ENCODE assay signal across 12 cellular contexts in genomic region chr4:4693755-4694295, GRCh38.
"Had no signal": no experiment of that assay in that cellular context is flagged by ENCODE, and none has a peak within 500 bp of the region (broad histone marks: within the 10 kb centered on the region; RNA-seq: fewer than 3 reads in every experiment).

No MANE protein-coding gene starts in this region.

- ATAC-seq: lower lobe of right lung; naive thymus-derived CD8-positive, alpha-beta T cell; psoas muscle; upper lobe of right lung had no signal

- H3K27me3 Mint-ChIP-seq: activated CD4-positive, alpha-beta memory T cell treated with anti-CD3 and anti-CD28 coated beads for 36 hours; activated naive CD4-positive, alpha-beta T cell treated with anti-CD3 and anti-CD28 coated beads, Interleukin-2, amount 10 ng/mL, durations not matched to agents 7 days and 5 days; naive thymus-derived CD8-positive, alpha-beta T cell had no signal

- H3K36me3 Mint-ChIP-seq: activated naive CD4-positive, alpha-beta T cell treated with anti-CD3 and anti-CD28 coated beads, Interleukin-2, amount 10 ng/mL, durations not matched to agents 7 days and 5 days had no signal

- DNase-seq: activated effector memory CD4-positive, alpha-beta T cell treated with anti-CD3 and anti-CD28 coated beads, Interleukin-2, amount 50 U/mL, for 16 hours; activated naive CD4-positive, alpha-beta T cell treated with anti-CD3 and anti-CD28 coated beads, Interleukin-2, amount 10 ng/mL, durations not matched to agents 7 days and 5 days; lower lobe of right lung; naive thymus-derived CD8-positive, alpha-beta T cell; psoas muscle; stimulated activated CD4-positive, alpha-beta T cell treated with anti-CD3 and anti-CD28 coated beads, Interleukin-4, amount 100 ng/mL, for 24 hours; stimulated activated naive CD4-positive, alpha-beta T cell treated with Interleukin-2 at 50 U/mL for 16 hours; upper lobe of right lung had no signal

- H3K4me3 ChIP-seq: heart left ventricle, lower lobe of right lung, psoas muscle, right atrium auricular region, upper lobe of right lung had no signal

- H3K36me3 ChIP-seq: heart left ventricle, lower lobe of right lung, right atrium auricular region, upper lobe of right lung had no signal

- H3K9me3 Mint-ChIP-seq: activated naive CD4-positive, alpha-beta T cell treated with anti-CD3 and anti-CD28 coated beads, Interleukin-2, amount 10 ng/mL, durations not matched to agents 7 days and 5 days; T-helper 1 cell treated with Interleukin-12 subunit alpha and Interleukin-12 subunit beta and Interleukin-4 antibody, amounts not matched to agents 30 μg/mL and 1 μg/mL, for 36 hours had no signal

- H3K27ac ChIP-seq: heart left ventricle, lower lobe of right lung, psoas muscle, right atrium auricular region, upper lobe of right lung had no signal

- H3K27me3 ChIP-seq: heart left ventricle, right atrium auricular region, upper lobe of right lung had no signal

- H3K9me3 ChIP-seq: heart left ventricle, lower lobe of right lung, psoas muscle, right atrium auricular region, upper lobe of right lung had no signal

- H3K27ac Mint-ChIP-seq: activated CD4-positive, alpha-beta memory T cell treated with anti-CD3 and anti-CD28 coated beads for 36 hours; activated naive CD4-positive, alpha-beta T cell treated with anti-CD3 and anti-CD28 coated beads, Interleukin-2, amount 10 ng/mL, durations not matched to agents 7 days and 5 days; naive thymus-derived CD8-positive, alpha-beta T cell; T-helper 1 cell treated with Interleukin-12 subunit alpha and Interleukin-12 subunit beta and Interleukin-4 antibody, amounts not matched to agents 30 μg/mL and 1 μg/mL, for 36 hours had no signal

- H3K4me1 ChIP-seq: lower lobe of right lung, psoas muscle, upper lobe of right lung had no signal

- H3K4me1 Mint-ChIP-seq: activated naive CD4-positive, alpha-beta T cell treated with anti-CD3 and anti-CD28 coated beads, Interleukin-2, amount 10 ng/mL, durations not matched to agents 7 days and 5 days had no signal

- H3K4me3 Mint-ChIP-seq: activated CD4-positive, alpha-beta memory T cell treated with anti-CD3 and anti-CD28 coated beads for 36 hours; activated naive CD4-positive, alpha-beta T cell treated with anti-CD3 and anti-CD28 coated beads, Interleukin-2, amount 10 ng/mL, durations not matched to agents 7 days and 5 days; naive thymus-derived CD8-positive, alpha-beta T cell; T-helper 1 cell treated with Interleukin-12 subunit alpha and Interleukin-12 subunit beta and Interleukin-4 antibody, amounts not matched to agents 30 μg/mL and 1 μg/mL, for 36 hours had no signal
